In the genomic region with DNA sequence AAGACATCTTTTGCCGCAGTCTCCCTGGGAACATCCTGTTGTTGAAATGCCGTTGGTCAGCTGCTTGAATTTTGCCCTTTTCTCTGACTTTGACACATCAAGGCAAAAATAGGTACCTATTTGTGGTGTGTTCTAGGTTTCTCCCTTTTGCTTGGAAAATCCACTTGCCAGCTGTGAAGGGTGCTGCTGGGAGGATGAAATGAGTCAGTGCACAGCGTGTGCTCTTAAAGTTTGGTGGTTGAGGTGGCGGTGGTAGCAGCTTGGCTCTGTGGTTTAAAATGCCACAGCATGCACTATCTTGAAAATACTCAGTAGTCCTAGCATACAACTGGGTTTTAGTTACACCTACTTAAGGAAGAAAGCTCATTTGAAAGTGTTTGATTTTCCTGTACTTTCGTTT, we compare ENCODE assay signal across 1 cellular context.
TF ChIP-seq lines count a peak whose summit lies in the region.

No MANE protein-coding gene starts in this region.

TF ChIP-seq in K562, 482 proteins besides CTCF, POLR2A, EP300 and RAD21 (continued from another document and continues in another):
- TF ChIP-seq BCLAF1 (IDR thresholded peaks at IDR 0.05; ENCODE audit: borderline replicate concordance in 1 of 2, control insufficient read depth in 1 of 2, low read depth in 2 of 2, low read length in 1 of 2) (no peak), ATF3 (IDR thresholded peaks at IDR 0.05) (peak; percentile 45; the same call in 1 of the 2 replicates), ATF3 (CRISPR knock-in tag; conservative IDR thresholded peaks at IDR 0.05) (no peak), SNRNP70 (optimal IDR thresholded peaks at IDR 0.05; ENCODE audit: low read depth, low read length) (no peak), ZBTB2 (IDR thresholded peaks at IDR 0.05) (no peak), CBX3 (IDR thresholded peaks at IDR 0.05; ENCODE audit: borderline replicate concordance in 1 of 2, low read length in 2 of 2) (no peak), MGA (IDR thresholded peaks at IDR 0.05) (peak; percentile 38; the same call in 1 of the 2 replicates), RBM22 (IDR thresholded peaks at IDR 0.05; ENCODE audit: low read depth, low read length, poor library complexity, severe bottlenecking) (no peak), PHB2 (IDR thresholded peaks at IDR 0.05; ENCODE audit: low read depth) (no peak), SP2 (IDR thresholded peaks at IDR 0.05; ENCODE audit: extremely low read depth, low read depth, low read length, poor library complexity, severe bottlenecking) (no peak), TCF15 (CRISPR knock-in tag; IDR thresholded peaks at IDR 0.05) (no peak), FOXJ3 (CRISPR knock-in tag; IDR thresholded peaks at IDR 0.05) (no peak), STAT5B (CRISPR knock-in tag; IDR thresholded peaks at IDR 0.05) (no peak), GTF2B (IDR thresholded peaks at IDR 0.05; ENCODE audit: extremely low read depth, insufficient read length) (no peak), ETS2 (tag; IDR thresholded peaks at IDR 0.05; ENCODE audit: borderline replicate concordance, poor library complexity, severe bottlenecking) (no peak), SMARCA4 (IDR thresholded peaks at IDR 0.05) (no peak), ZNF140 (CRISPR knock-in tag; IDR thresholded peaks at IDR 0.05) (no peak)
- TF ChIP-seq, protein P1, sequence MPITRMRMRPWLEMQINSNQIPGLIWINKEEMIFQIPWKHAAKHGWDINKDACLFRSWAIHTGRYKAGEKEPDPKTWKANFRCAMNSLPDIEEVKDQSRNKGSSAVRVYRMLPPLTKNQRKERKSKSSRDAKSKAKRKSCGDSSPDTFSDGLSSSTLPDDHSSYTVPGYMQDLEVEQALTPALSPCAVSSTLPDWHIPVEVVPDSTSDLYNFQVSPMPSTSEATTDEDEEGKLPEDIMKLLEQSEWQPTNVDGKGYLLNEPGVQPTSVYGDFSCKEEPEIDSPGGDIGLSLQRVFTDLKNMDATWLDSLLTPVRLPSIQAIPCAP (CRISPR knock-in tag; IDR thresholded peaks at IDR 0.05; ENCODE audit: borderline replicate concordance), result no peak
- TF ChIP-seq, protein P2, sequence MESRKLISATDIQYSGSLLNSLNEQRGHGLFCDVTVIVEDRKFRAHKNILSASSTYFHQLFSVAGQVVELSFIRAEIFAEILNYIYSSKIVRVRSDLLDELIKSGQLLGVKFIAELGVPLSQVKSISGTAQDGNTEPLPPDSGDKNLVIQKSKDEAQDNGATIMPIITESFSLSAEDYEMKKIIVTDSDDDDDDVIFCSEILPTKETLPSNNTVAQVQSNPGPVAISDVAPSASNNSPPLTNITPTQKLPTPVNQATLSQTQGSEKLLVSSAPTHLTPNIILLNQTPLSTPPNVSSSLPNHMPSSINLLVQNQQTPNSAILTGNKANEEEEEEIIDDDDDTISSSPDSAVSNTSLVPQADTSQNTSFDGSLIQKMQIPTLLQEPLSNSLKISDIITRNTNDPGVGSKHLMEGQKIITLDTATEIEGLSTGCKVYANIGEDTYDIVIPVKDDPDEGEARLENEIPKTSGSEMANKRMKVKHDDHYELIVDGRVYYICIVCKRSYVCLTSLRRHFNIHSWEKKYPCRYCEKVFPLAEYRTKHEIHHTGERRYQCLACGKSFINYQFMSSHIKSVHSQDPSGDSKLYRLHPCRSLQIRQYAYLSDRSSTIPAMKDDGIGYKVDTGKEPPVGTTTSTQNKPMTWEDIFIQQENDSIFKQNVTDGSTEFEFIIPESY (CRISPR knock-in tag; IDR thresholded peaks at IDR 0.05), result 0 out of 2 replicates have a peak, but pooled peaks have one; percentile 50
- TF ChIP-seq, protein P3, sequence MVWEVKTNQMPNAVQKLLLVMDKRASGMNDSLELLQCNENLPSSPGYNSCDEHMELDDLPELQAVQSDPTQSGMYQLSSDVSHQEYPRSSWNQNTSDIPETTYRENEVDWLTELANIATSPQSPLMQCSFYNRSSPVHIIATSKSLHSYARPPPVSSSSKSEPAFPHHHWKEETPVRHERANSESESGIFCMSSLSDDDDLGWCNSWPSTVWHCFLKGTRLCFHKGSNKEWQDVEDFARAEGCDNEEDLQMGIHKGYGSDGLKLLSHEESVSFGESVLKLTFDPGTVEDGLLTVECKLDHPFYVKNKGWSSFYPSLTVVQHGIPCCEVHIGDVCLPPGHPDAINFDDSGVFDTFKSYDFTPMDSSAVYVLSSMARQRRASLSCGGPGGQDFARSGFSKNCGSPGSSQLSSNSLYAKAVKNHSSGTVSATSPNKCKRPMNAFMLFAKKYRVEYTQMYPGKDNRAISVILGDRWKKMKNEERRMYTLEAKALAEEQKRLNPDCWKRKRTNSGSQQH (CRISPR knock-in tag; IDR thresholded peaks at IDR 0.05), result no peak
- TF ChIP-seq, protein P4, sequence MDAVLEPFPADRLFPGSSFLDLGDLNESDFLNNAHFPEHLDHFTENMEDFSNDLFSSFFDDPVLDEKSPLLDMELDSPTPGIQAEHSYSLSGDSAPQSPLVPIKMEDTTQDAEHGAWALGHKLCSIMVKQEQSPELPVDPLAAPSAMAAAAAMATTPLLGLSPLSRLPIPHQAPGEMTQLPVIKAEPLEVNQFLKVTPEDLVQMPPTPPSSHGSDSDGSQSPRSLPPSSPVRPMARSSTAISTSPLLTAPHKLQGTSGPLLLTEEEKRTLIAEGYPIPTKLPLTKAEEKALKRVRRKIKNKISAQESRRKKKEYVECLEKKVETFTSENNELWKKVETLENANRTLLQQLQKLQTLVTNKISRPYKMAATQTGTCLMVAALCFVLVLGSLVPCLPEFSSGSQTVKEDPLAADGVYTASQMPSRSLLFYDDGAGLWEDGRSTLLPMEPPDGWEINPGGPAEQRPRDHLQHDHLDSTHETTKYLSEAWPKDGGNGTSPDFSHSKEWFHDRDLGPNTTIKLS (IDR thresholded peaks at IDR 0.05; ENCODE audit: borderline replicate concordance, low read depth), result no peak
- TF ChIP-seq, protein P5, sequence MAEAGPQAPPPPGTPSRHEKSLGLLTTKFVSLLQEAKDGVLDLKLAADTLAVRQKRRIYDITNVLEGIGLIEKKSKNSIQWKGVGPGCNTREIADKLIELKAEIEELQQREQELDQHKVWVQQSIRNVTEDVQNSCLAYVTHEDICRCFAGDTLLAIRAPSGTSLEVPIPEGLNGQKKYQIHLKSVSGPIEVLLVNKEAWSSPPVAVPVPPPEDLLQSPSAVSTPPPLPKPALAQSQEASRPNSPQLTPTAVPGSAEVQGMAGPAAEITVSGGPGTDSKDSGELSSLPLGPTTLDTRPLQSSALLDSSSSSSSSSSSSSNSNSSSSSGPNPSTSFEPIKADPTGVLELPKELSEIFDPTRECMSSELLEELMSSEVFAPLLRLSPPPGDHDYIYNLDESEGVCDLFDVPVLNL (CRISPR knock-in tag; IDR thresholded peaks at IDR 0.05; ENCODE audit: low read depth), result no peak
